Comparison of ENCODE assay signal across 9 cellular contexts in the genomic region with DNA sequence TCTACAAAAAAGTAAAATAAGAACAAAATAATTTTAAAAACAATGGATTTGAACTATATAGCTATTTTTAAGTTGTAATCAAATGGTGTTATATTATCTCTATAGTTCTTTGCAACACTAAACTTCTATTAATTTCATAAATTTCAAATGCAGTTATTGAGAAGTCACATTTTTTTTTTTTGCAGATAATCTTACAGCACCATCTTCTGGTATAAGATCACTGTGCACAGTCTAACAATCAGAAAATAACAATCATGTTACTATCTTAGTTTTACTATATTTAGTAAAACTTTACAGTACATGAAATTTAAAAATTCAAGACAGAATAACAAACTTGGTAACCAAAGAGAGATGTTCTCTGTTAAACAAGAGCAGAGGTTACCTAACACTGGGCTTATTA.
DNase-seq lines count a peak whose midpoint lies in the region; ATAC-seq, FAIRE-seq and TF ChIP-seq lines count a peak whose summit lies in the region.
"Had no signal": no experiment of that assay in that cellular context is flagged by ENCODE, and none has a peak within 500 bp of the region (broad histone marks: within the 10 kb centered on the region; RNA-seq: fewer than 3 reads in every experiment).

No MANE protein-coding gene starts in this region.

- H3K4me3 ChIP-seq in DND-41 (ENCODE audit: low read depth in 1 of 2, low read length in 2 of 2) = no peak overlapping the region
- H3K4me3 ChIP-seq in retinal pigment epithelial cell (ENCODE audit: low read length) = no peak overlapping the region

- H4K20me1 ChIP-seq in DND-41 (ENCODE audit: insufficient read depth, low read length) = no peaks in the 10 kb centered on the region

- no peak overlapping the region for H2AFZ ChIP-seq in DND-41 (ENCODE audit: low read depth, low read length)

- peaks cover 2% of the 10 kb centered on the region; the same call in 1 of the 2 replicates for H3K36me3 ChIP-seq in DND-41 (ENCODE audit: insufficient read depth, low read length)

- TF ChIP-seq CTCF in DND-41 (IDR thresholded peaks at IDR 0.05; ENCODE audit: borderline replicate concordance, extremely low read depth, low read length, poor library complexity, severe bottlenecking) (peak; percentile 40), retinal pigment epithelial cell (conservative IDR thresholded peaks at IDR 0.05; ENCODE audit: low read depth, low read length) (peak; percentile 30)

- ATAC-seq in DND-41 (ENCODE audit: insufficient read depth, low read depth) (no peak), HG03432 (IDR thresholded peaks at IDR 0.05; ENCODE audit: unreplicated experiment) (no peak)
- ATAC-seq: stimulated activated effector memory CD8-positive, alpha-beta T cell treated with anti-CD3 and anti-CD28 coated beads, Interleukin-12 subunit alpha, Interleukin-12 subunit beta, amount 100 ng/mL, for 72 hours had no signal

- DNase-seq in DND-41 (no peak), NCI-H2171 treated with DMSO at 0.1 percent for 48 hours (lab: John Stamatoyannopoulos, UW) (peak; percentile 11), retinal pigment epithelial cell (ENCODE audit: low read depth) (no peak), NCI-H69 (lab: John Stamatoyannopoulos, UW) (no peak), T-helper 9 cell (no peak)
- DNase-seq: NCI-H146 had no signal

- no peaks in the 10 kb centered on the region for H3K79me2 ChIP-seq in DND-41 (ENCODE audit: insufficient read depth, low read length)

- H3K9ac ChIP-seq in DND-41 (ENCODE audit: low read depth, low read length) = no peak overlapping the region

- H3K9me3 ChIP-seq in DND-41 (ENCODE audit: insufficient read depth, low read length, severe bottlenecking) = no peaks in the 10 kb centered on the region

- no peaks in the 10 kb centered on the region for H3K4me1 ChIP-seq in DND-41 (ENCODE audit: insufficient read depth, low read length)

- H3K27me3 ChIP-seq in DND-41 (ENCODE audit: insufficient read depth, low read length, poor library complexity) = no peaks in the 10 kb centered on the region

- peak; percentile 78 for FAIRE-seq in colon (lab: Jason Lieb, UNC)

- H3K4me2 ChIP-seq in DND-41 (ENCODE audit: insufficient read depth, low read length) = no peak overlapping the region

- H3K27ac ChIP-seq in DND-41 (ENCODE audit: low read length) = no peak overlapping the region
